In genomic region chr22:24171822-24172221, GRCh38 we compare ENCODE assay signal across 24 cellular contexts. TPM values are rescaled to one million over a fixed set of nuclear protein-coding genes. Genes with fewer than 3 reads are reported as not detected.
DNase-seq lines count a peak whose midpoint lies in the region; ATAC-seq and TF ChIP-seq lines count a peak whose summit lies in the region.
"Had no signal": no experiment of that assay in that cellular context is flagged by ENCODE, and none has a peak within 500 bp of the region (broad histone marks: within the 10 kb centered on the region; RNA-seq: fewer than 3 reads in every experiment).

No MANE protein-coding gene starts in this region.

- no peaks in the 10 kb centered on the region for H3K27me3 Mint-ChIP-seq in activated naive CD4-positive, alpha-beta T cell treated with anti-CD3 and anti-CD28 coated beads, Interleukin-2, amount 10 ng/mL, durations not matched to agents 7 days and 5 days
- no peaks in the 10 kb centered on the region for H3K27me3 Mint-ChIP-seq in activated CD8-positive, alpha-beta T cell treated with anti-CD3 and anti-CD28 coated beads, Interleukin-2, amount 10 ng/mL, durations not matched to agents 7 days and 5 days (ENCODE audit: low read depth)
- H3K27me3 Mint-ChIP-seq in stimulated activated memory B cell treated with anti-CD40 and anti-IgM and Interleukin-4, amounts not matched to agents 10 μg/mL and 1 μg/mL and 100 μg/mL, for 72 hours, result no peaks in the 10 kb centered on the region
- H3K27me3 Mint-ChIP-seq: CD8-positive, alpha-beta memory T cell had no signal

- H3K4me1 Mint-ChIP-seq in activated naive CD4-positive, alpha-beta T cell treated with anti-CD3 and anti-CD28 coated beads, Interleukin-2, amount 10 ng/mL, durations not matched to agents 7 days and 5 days, result no peaks in the 10 kb centered on the region
- H3K4me1 Mint-ChIP-seq in activated CD8-positive, alpha-beta T cell treated with anti-CD3 and anti-CD28 coated beads, Interleukin-2, amount 10 ng/mL, durations not matched to agents 7 days and 5 days (ENCODE audit: low read depth), result peaks cover 17% of the 10 kb centered on the region
- peaks cover 6% of the 10 kb centered on the region for H3K4me1 Mint-ChIP-seq in stimulated activated memory B cell treated with anti-CD40 and anti-IgM and Interleukin-4, amounts not matched to agents 10 μg/mL and 1 μg/mL and 100 μg/mL, for 72 hours

- H3K27me3 ChIP-seq in esophagus muscularis mucosa, result no peaks in the 10 kb centered on the region
- H3K27me3 ChIP-seq: BLaER1 treated with 17β-estradiol and CSF1 and Interleukin-3, amounts not matched to agents 10 nM and 100 nM; Peyer's patch had no signal

- peaks cover 36 to 90% (median 78%) of the 10 kb centered on the region in 4 donors for H3K36me3 ChIP-seq in esophagus muscularis mucosa

- ATAC-seq in activated CD8-positive, alpha-beta T cell treated with anti-CD3 and anti-CD28 coated beads, Interleukin-2, amount 10 ng/mL, durations not matched to agents 7 days and 5 days, result no peak
- ATAC-seq in stimulated activated memory B cell treated with anti-CD40 and anti-IgM and Interleukin-4, amounts not matched to agents 10 μg/mL and 1 μg/mL and 100 μg/mL, for 72 hours, result peak; percentile 35
- ATAC-seq in GM21515 (IDR thresholded peaks at IDR 0.05; ENCODE audit: unreplicated experiment), result no peak
- ATAC-seq in HG02885 (IDR thresholded peaks at IDR 0.05; ENCODE audit: poor library complexity, unreplicated experiment), result no peak
- ATAC-seq: GM23338 had no signal

- no peaks in the 10 kb centered on the region for H3K9me3 Mint-ChIP-seq in activated naive CD4-positive, alpha-beta T cell treated with anti-CD3 and anti-CD28 coated beads, Interleukin-2, amount 10 ng/mL, durations not matched to agents 7 days and 5 days
- H3K9me3 Mint-ChIP-seq in activated CD8-positive, alpha-beta T cell treated with anti-CD3 and anti-CD28 coated beads, Interleukin-2, amount 10 ng/mL, durations not matched to agents 7 days and 5 days (ENCODE audit: insufficient read depth), result no peaks in the 10 kb centered on the region
- no peaks in the 10 kb centered on the region for H3K9me3 Mint-ChIP-seq in stimulated activated memory B cell treated with anti-CD40 and anti-IgM and Interleukin-4, amounts not matched to agents 10 μg/mL and 1 μg/mL and 100 μg/mL, for 72 hours
- H3K9me3 Mint-ChIP-seq: CD8-positive, alpha-beta memory T cell; GM23338 had no signal

- POLR2A ChIA-PET in activated CD8-positive, alpha-beta T cell treated with anti-CD3 and anti-CD28 coated beads, Interleukin-2, amount 10 ng/mL, durations not matched to agents 7 days and 5 days (lab: Charles Lee), result no interaction called here

- intact Hi-C loops in esophagus muscularis mucosa (cut with DNase I), result no loop called here

- H3K36me3 Mint-ChIP-seq in activated naive CD4-positive, alpha-beta T cell treated with anti-CD3 and anti-CD28 coated beads, Interleukin-2, amount 10 ng/mL, durations not matched to agents 7 days and 5 days, result peaks cover 31% of the 10 kb centered on the region
- peaks cover 41% of the 10 kb centered on the region for H3K36me3 Mint-ChIP-seq in activated CD8-positive, alpha-beta T cell treated with anti-CD3 and anti-CD28 coated beads, Interleukin-2, amount 10 ng/mL, durations not matched to agents 7 days and 5 days (ENCODE audit: low read depth)
- H3K36me3 Mint-ChIP-seq in stimulated activated memory B cell treated with anti-CD40 and anti-IgM and Interleukin-4, amounts not matched to agents 10 μg/mL and 1 μg/mL and 100 μg/mL, for 72 hours, result peaks cover 50% of the 10 kb centered on the region

- no peaks in the 10 kb centered on the region for H3K9me3 ChIP-seq in esophagus muscularis mucosa
- H3K9me3 ChIP-seq: BLaER1 treated with 17β-estradiol and CSF1 and Interleukin-3, amounts not matched to agents 10 nM and 100 nM; Peyer's patch had no signal

- no peak for TF ChIP-seq EP300 in esophagus muscularis mucosa (IDR thresholded peaks at IDR 0.05)

- H3K4me3 Mint-ChIP-seq in activated naive CD4-positive, alpha-beta T cell treated with anti-CD3 and anti-CD28 coated beads, Interleukin-2, amount 10 ng/mL, durations not matched to agents 7 days and 5 days, result no peak overlapping the region
- H3K4me3 Mint-ChIP-seq in activated CD8-positive, alpha-beta T cell treated with anti-CD3 and anti-CD28 coated beads, Interleukin-2, amount 10 ng/mL, durations not matched to agents 7 days and 5 days, result no peak overlapping the region
- H3K4me3 Mint-ChIP-seq in stimulated activated memory B cell treated with anti-CD40 and anti-IgM and Interleukin-4, amounts not matched to agents 10 μg/mL and 1 μg/mL and 100 μg/mL, for 72 hours, result no peak overlapping the region
- H3K4me3 Mint-ChIP-seq: CD8-positive, alpha-beta memory T cell; GM23338 had no signal

- peak overlapping the region; percentile 1 for H3K27ac Mint-ChIP-seq in activated naive CD4-positive, alpha-beta T cell treated with anti-CD3 and anti-CD28 coated beads, Interleukin-2, amount 10 ng/mL, durations not matched to agents 7 days and 5 days
- peak overlapping the region; percentile 39 for H3K27ac Mint-ChIP-seq in activated CD8-positive, alpha-beta T cell treated with anti-CD3 and anti-CD28 coated beads, Interleukin-2, amount 10 ng/mL, durations not matched to agents 7 days and 5 days
- no peak overlapping the region for H3K27ac Mint-ChIP-seq in stimulated activated memory B cell treated with anti-CD40 and anti-IgM and Interleukin-4, amounts not matched to agents 10 μg/mL and 1 μg/mL and 100 μg/mL, for 72 hours
- H3K27ac Mint-ChIP-seq: GM23338 had no signal

- H3K27ac ChIP-seq in esophagus muscularis mucosa (replicated peaks in 1 of 4), result peak overlapping the region; percentile 21 to 84 (median 42)
- H3K27ac ChIP-seq: Peyer's patch had no signal

- TF ChIP-seq POLR2A in esophagus muscularis mucosa (IDR thresholded peaks at IDR 0.05; ENCODE audit: low read depth), result no peak

- DNase-seq in activated naive CD4-positive, alpha-beta T cell treated with anti-CD3 and anti-CD28 coated beads, Interleukin-2, amount 10 ng/mL, durations not matched to agents 7 days and 5 days, result no peak
- DNase-seq in activated naive CD4-positive, alpha-beta T cell (lab: John Stamatoyannopoulos, UW), result no peak
- no peak for DNase-seq in activated CD8-positive, alpha-beta T cell treated with anti-CD3 and anti-CD28 coated beads, Interleukin-2, amount 10 ng/mL, durations not matched to agents 7 days and 5 days
- DNase-seq in esophagus muscularis mucosa (ENCODE audit: extremely low spot score) (no peak), DMS53 treated with DMSO at 0.1 percent for 48 hours (lab: John Stamatoyannopoulos, UW; ENCODE audit: unreplicated experiment) (no peak)
- DNase-seq: 8988T; Calu3; CD8-positive, alpha-beta memory T cell; DMS153; HCEC 1CT; NCI-H1105; NCI-H146; NCI-H2029 treated with DMSO at 0.1 percent for 48 hours; NCI-H2171; NCI-H345; NCI-H524; NCI-H774; NK-92 treated with Interleukin-12 subunit alpha and Interleukin-12 subunit beta, amount 100 ng/mL, for 24 hours; Peyer's patch had no signal

- peaks cover 24 to 54% (median 38%) of the 10 kb centered on the region in 4 donors for H3K4me1 ChIP-seq in esophagus muscularis mucosa

- H3K4me3 ChIP-seq in esophagus muscularis mucosa, result no peak overlapping the region
- H3K4me3 ChIP-seq: BLaER1 treated with 17β-estradiol and CSF1 and Interleukin-3, amounts not matched to agents 10 nM and 100 nM; GM23338; Peyer's patch had no signal

- CTCF ChIA-PET in activated naive CD4-positive, alpha-beta T cell treated with anti-CD3 and anti-CD28 coated beads, Interleukin-2, amount 10 ng/mL, durations not matched to agents 7 days and 5 days (lab: Charles Lee), result interaction anchor here (1.1 to 1.2 kb wide), 2 partner anchors 12 to 110 kb away, joined by 4 read pairs; no protein-coding TSS in a partner anchor
- CTCF ChIA-PET in activated CD8-positive, alpha-beta T cell treated with anti-CD3 and anti-CD28 coated beads, Interleukin-2, amount 10 ng/mL, durations not matched to agents 7 days and 5 days (lab: Charles Lee), result interaction anchor here (1.3 to 1.8 kb wide), 2 partner anchors 14 to 160 kb away, joined by 3 to 12 read pairs; partner anchors contain the start of gene CABIN1

- 91% methylated on average over 10 of the region's 12 CpGs for WGBS in esophagus muscularis mucosa

- TF ChIP-seq CTCF in esophagus muscularis mucosa (IDR thresholded peaks at IDR 0.05), result no peak

RNA-seq across cellular contexts. Expression of gene SUSD2, which starts 9.5 kb away (rescaled TPM):
- total RNA-seq in activated CD8-positive, alpha-beta T cell treated with anti-CD3 and anti-CD28 coated beads, Interleukin-2, amount 10 ng/mL, durations not matched to agents 7 days and 5 days, result 1 to 10 TPM; 1.3 to 1.9 TPM
- total RNA-seq in esophagus muscularis mucosa, result 1 to 10 TPM; 3.3 to 10.0 (median 4.2) TPM
